35 cellular contexts compared by ENCODE assay signal in the genomic region with DNA sequence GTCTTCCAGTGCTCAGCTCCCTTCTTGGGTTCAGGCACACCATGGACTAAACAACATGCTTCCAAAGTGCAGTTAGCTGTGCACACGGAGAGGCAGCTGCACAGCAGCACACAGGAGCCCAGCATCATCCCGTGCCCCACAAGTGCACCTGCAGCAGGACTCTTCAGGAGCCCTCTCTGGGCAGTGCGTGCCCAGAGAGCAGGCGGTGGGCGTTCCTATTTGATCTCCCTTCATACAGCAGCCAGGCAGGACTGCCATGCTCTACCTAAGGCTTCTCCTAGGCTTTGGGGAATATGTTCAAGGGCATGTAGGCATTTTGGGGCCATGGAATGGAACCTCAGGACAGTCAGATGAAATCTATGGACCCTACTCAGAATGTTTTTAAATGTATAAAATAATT. TPM values are rescaled to one million over a fixed set of nuclear protein-coding genes. Genes with fewer than 3 reads are reported as not detected.
"Had no signal": no experiment of that assay in that cellular context is flagged by ENCODE, and none has a peak within 500 bp of the region (broad histone marks: within the 10 kb centered on the region; RNA-seq: fewer than 3 reads in every experiment).

No MANE protein-coding gene starts in this region.

- H3K4me1 ChIP-seq: Peyer's patch, SJSA1 had no signal

- H3K36me3 ChIP-seq: MG63, Peyer's patch, SJSA1 had no signal

- H3K4me3 Mint-ChIP-seq: activated CD4-positive, alpha-beta T cell treated with anti-CD3 and anti-CD28 coated beads, Interleukin-2, amount 10 ng/mL, durations not matched to agents 24 days and 14 days; activated CD8-positive, alpha-beta memory T cell treated with anti-CD3 and anti-CD28 coated beads, Interleukin-2, amount 10 ng/mL, durations not matched to agents 7 days and 5 days; activated naive CD4-positive, alpha-beta T cell treated with anti-CD3 and anti-CD28 coated beads, Interleukin-2, amount 10 ng/mL, durations not matched to agents 7 days and 5 days; activated naive CD8-positive, alpha-beta T cell; activated naive CD8-positive, alpha-beta T cell treated with anti-CD3 and anti-CD28 coated beads, Interleukin-2, amount 50 U/mL, for 24 hours; brain; T-helper 1 cell treated with Interleukin-12 subunit alpha and Interleukin-12 subunit beta and Interleukin-4 antibody, amounts not matched to agents 30 μg/mL and 1 μg/mL, for 36 hours; T-helper 2 cell treated with Interferon-gamma antibody and Interleukin-4, amounts not matched to agents 5 μg/mL and 100 μg/mL, for 36 hours had no signal

- H3K27ac Mint-ChIP-seq: activated CD4-positive, alpha-beta T cell treated with anti-CD3 and anti-CD28 coated beads, Interleukin-2, amount 10 ng/mL, durations not matched to agents 24 days and 14 days; activated CD8-positive, alpha-beta memory T cell treated with anti-CD3 and anti-CD28 coated beads, Interleukin-2, amount 10 ng/mL, durations not matched to agents 7 days and 5 days; activated naive CD4-positive, alpha-beta T cell treated with anti-CD3 and anti-CD28 coated beads, Interleukin-2, amount 10 ng/mL, durations not matched to agents 7 days and 5 days; activated naive CD8-positive, alpha-beta T cell; activated naive CD8-positive, alpha-beta T cell treated with anti-CD3 and anti-CD28 coated beads, Interleukin-2, amount 50 U/mL, for 24 hours; brain; T-helper 1 cell treated with Interleukin-12 subunit alpha and Interleukin-12 subunit beta and Interleukin-4 antibody, amounts not matched to agents 30 μg/mL and 1 μg/mL, for 36 hours; T-helper 2 cell treated with Interferon-gamma antibody and Interleukin-4, amounts not matched to agents 5 μg/mL and 100 μg/mL, for 36 hours had no signal

- H3K9me3 ChIP-seq: MG63, Peyer's patch, SJSA1, SK-N-SH had no signal

- H3K9me3 Mint-ChIP-seq: activated CD4-positive, alpha-beta T cell treated with anti-CD3 and anti-CD28 coated beads, Interleukin-2, amount 10 ng/mL, durations not matched to agents 24 days and 14 days; activated naive CD4-positive, alpha-beta T cell treated with anti-CD3 and anti-CD28 coated beads, Interleukin-2, amount 10 ng/mL, durations not matched to agents 7 days and 5 days; activated naive CD8-positive, alpha-beta T cell treated with anti-CD3 and anti-CD28 coated beads, Interleukin-2, amount 50 U/mL, for 24 hours; brain; T-helper 1 cell treated with Interleukin-12 subunit alpha and Interleukin-12 subunit beta and Interleukin-4 antibody, amounts not matched to agents 30 μg/mL and 1 μg/mL, for 36 hours; T-helper 2 cell treated with Interferon-gamma antibody and Interleukin-4, amounts not matched to agents 5 μg/mL and 100 μg/mL, for 36 hours had no signal

- ATAC-seq: activated CD8-positive, alpha-beta memory T cell treated with anti-CD3 and anti-CD28 coated beads, Interleukin-2, amount 10 ng/mL, durations not matched to agents 7 days and 5 days; activated naive CD8-positive, alpha-beta T cell treated with anti-CD3 and anti-CD28 coated beads, Interleukin-2, amount 50 U/mL, for 24 hours; PC-3 had no signal

- H3K36me3 Mint-ChIP-seq: activated CD8-positive, alpha-beta memory T cell treated with anti-CD3 and anti-CD28 coated beads, Interleukin-2, amount 10 ng/mL, durations not matched to agents 7 days and 5 days; activated naive CD4-positive, alpha-beta T cell treated with anti-CD3 and anti-CD28 coated beads, Interleukin-2, amount 10 ng/mL, durations not matched to agents 7 days and 5 days; activated naive CD8-positive, alpha-beta T cell; brain had no signal

- DNase-seq: activated CD4-positive, alpha-beta T cell treated with anti-CD3 and anti-CD28 coated beads, Interleukin-2, amount 10 ng/mL, durations not matched to agents 24 days and 14 days; activated CD4-positive, alpha-beta T cell treated with anti-CD3 and anti-CD28 coated beads, Interleukin-2, amount 50 U/mL, for 48 hours; activated CD8-positive, alpha-beta memory T cell treated with anti-CD3 and anti-CD28 coated beads for 24 hours; activated CD8-positive, alpha-beta memory T cell treated with anti-CD3 and anti-CD28 coated beads, Interleukin-2, amount 10 ng/mL, durations not matched to agents 7 days and 5 days; activated CD8-positive, alpha-beta memory T cell treated with anti-CD3 and anti-CD28 coated beads, Interleukin-2, amount 50 U/mL, for 48 hours; activated effector memory CD4-positive, alpha-beta T cell treated with Interleukin-2 at 50 U/mL for 16 hours; activated naive CD4-positive, alpha-beta T cell treated with anti-CD3 and anti-CD28 coated beads, Interleukin-2, amount 10 ng/mL, durations not matched to agents 7 days and 5 days; activated naive CD8-positive, alpha-beta T cell treated with anti-CD3 and anti-CD28 coated beads, Interleukin-2, amount 50 U/mL, for 24 hours; activated T-cell treated with anti-CD3 and anti-CD28 coated beads, Interleukin-2, amount 50 U/mL, for 48 hours; anterior cingulate cortex; Kasumi-1; KG1; MG63; NCI-H1048; NCI-H1105 treated with DMSO at 0.1 percent for 48 hours; NCI-H1436; NCI-H1694; NCI-H2029; NCI-H2171 treated with DMSO at 0.1 percent for 48 hours; NCI-H226; NCI-H446 treated with DMSO at 0.1 percent for 48 hours; NCI-H524; NCI-H69; NK-92 treated with Interleukin-12 subunit alpha and Interleukin-12 subunit beta, amount 100 ng/mL, for 24 hours; PC-3; Peyer's patch; RPMI8226; SHP77 treated with DMSO at 0.1 percent for 48 hours; SK-N-SH had no signal

- H3K27me3 ChIP-seq: MG63, Peyer's patch had no signal

- H3K4me1 Mint-ChIP-seq: activated CD4-positive, alpha-beta T cell treated with anti-CD3 and anti-CD28 coated beads, Interleukin-2, amount 10 ng/mL, durations not matched to agents 24 days and 14 days; activated CD8-positive, alpha-beta memory T cell treated with anti-CD3 and anti-CD28 coated beads, Interleukin-2, amount 10 ng/mL, durations not matched to agents 7 days and 5 days; activated naive CD4-positive, alpha-beta T cell treated with anti-CD3 and anti-CD28 coated beads, Interleukin-2, amount 10 ng/mL, durations not matched to agents 7 days and 5 days; activated naive CD8-positive, alpha-beta T cell treated with anti-CD3 and anti-CD28 coated beads, Interleukin-2, amount 50 U/mL, for 24 hours had no signal

- H3K27me3 Mint-ChIP-seq: activated CD4-positive, alpha-beta T cell treated with anti-CD3 and anti-CD28 coated beads, Interleukin-2, amount 10 ng/mL, durations not matched to agents 24 days and 14 days had no signal

- H3K27ac ChIP-seq: Peyer's patch, SJSA1 had no signal

- H3K4me3 ChIP-seq: MG63, Peyer's patch, SJSA1 had no signal

RNA-seq across cellular contexts. Expression of gene ANO2, which starts 35.5 kb away (rescaled TPM):
- total RNA-seq: activated CD4-positive, alpha-beta T cell treated with anti-CD3 and anti-CD28 coated beads, Interleukin-2, amount 10 ng/mL, durations not matched to agents 24 days and 14 days; activated CD8-positive, alpha-beta memory T cell treated with anti-CD3 and anti-CD28 coated beads, Interleukin-2, amount 10 ng/mL, durations not matched to agents 7 days and 5 days; bronchial epithelial cell; PC-3; SJSA1 had no signal
